In the genomic region with DNA sequence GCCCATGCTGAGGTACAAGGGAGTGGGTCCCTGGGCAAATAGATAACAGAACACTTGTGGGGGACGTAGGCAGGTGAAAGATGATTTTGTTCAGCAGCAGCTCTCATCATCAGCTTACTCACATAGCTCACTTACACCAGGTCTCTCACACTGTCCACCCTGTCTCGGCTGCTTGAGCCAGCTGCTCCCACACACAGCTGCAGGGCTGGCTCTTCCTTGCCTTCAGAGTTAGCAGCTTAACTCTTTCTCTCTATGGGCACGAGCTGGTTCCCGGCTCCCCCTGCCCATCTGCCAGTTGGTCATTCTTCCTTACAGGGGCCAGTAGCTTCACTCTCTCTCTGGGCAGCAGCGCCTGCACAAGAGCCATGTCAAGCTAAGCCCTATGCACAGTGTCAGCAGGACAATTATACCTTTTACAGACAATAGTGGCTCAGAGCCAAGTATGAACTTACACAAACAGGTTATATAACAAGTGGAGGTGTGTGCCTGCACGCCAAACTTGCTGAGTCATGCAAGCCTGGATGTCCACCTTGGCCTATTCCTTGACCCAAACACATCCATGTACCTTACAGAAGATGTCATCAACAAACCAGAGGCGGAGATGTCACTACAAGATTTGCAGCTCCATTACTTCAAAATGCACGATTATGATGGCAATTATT, we compare ENCODE assay signal across 2 cellular contexts.
A peak's percentile ranks its signal among the peaks of the same experiment; 100 is the strongest.
TF ChIP-seq lines count a peak whose summit lies in the region.

No MANE protein-coding gene starts in this region.

TF ChIP-seq in Ishikawa, 13 proteins besides CTCF, POLR2A, EP300 and RAD21:
- TF ChIP-seq, protein P1, sequence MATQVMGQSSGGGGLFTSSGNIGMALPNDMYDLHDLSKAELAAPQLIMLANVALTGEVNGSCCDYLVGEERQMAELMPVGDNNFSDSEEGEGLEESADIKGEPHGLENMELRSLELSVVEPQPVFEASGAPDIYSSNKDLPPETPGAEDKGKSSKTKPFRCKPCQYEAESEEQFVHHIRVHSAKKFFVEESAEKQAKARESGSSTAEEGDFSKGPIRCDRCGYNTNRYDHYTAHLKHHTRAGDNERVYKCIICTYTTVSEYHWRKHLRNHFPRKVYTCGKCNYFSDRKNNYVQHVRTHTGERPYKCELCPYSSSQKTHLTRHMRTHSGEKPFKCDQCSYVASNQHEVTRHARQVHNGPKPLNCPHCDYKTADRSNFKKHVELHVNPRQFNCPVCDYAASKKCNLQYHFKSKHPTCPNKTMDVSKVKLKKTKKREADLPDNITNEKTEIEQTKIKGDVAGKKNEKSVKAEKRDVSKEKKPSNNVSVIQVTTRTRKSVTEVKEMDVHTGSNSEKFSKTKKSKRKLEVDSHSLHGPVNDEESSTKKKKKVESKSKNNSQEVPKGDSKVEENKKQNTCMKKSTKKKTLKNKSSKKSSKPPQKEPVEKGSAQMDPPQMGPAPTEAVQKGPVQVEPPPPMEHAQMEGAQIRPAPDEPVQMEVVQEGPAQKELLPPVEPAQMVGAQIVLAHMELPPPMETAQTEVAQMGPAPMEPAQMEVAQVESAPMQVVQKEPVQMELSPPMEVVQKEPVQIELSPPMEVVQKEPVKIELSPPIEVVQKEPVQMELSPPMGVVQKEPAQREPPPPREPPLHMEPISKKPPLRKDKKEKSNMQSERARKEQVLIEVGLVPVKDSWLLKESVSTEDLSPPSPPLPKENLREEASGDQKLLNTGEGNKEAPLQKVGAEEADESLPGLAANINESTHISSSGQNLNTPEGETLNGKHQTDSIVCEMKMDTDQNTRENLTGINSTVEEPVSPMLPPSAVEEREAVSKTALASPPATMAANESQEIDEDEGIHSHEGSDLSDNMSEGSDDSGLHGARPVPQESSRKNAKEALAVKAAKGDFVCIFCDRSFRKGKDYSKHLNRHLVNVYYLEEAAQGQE (IDR thresholded peaks at IDR 0.05; ENCODE audit: low read depth), result no peak
- TF ChIP-seq NFIC (IDR thresholded peaks at IDR 0.05), result peak; percentile 58

TF ChIP-seq in K562, 482 proteins besides CTCF, POLR2A, EP300 and RAD21 (continued from another document and continues in another):
- no peak for TF ChIP-seq KLF16 (IDR thresholded peaks at IDR 0.05)
- no peak for TF ChIP-seq ZNF395 (CRISPR knock-in tag; IDR thresholded peaks at IDR 0.05)
- no peak for TF ChIP-seq NBN (IDR thresholded peaks at IDR 0.05; ENCODE audit: low read depth)
- no peak for TF ChIP-seq CHD1 (IDR thresholded peaks at IDR 0.05; ENCODE audit: low read length)
- TF ChIP-seq, protein P2, sequence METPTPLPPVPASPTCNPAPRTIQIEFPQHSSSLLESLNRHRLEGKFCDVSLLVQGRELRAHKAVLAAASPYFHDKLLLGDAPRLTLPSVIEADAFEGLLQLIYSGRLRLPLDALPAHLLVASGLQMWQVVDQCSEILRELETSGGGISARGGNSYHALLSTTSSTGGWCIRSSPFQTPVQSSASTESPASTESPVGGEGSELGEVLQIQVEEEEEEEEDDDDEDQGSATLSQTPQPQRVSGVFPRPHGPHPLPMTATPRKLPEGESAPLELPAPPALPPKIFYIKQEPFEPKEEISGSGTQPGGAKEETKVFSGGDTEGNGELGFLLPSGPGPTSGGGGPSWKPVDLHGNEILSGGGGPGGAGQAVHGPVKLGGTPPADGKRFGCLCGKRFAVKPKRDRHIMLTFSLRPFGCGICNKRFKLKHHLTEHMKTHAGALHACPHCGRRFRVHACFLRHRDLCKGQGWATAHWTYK (CRISPR knock-in tag; IDR thresholded peaks at IDR 0.05), result no peak
- peak; percentile 62 for TF ChIP-seq MAFK (IDR thresholded peaks at IDR 0.05; ENCODE audit: low read length)
- TF ChIP-seq, protein P3, sequence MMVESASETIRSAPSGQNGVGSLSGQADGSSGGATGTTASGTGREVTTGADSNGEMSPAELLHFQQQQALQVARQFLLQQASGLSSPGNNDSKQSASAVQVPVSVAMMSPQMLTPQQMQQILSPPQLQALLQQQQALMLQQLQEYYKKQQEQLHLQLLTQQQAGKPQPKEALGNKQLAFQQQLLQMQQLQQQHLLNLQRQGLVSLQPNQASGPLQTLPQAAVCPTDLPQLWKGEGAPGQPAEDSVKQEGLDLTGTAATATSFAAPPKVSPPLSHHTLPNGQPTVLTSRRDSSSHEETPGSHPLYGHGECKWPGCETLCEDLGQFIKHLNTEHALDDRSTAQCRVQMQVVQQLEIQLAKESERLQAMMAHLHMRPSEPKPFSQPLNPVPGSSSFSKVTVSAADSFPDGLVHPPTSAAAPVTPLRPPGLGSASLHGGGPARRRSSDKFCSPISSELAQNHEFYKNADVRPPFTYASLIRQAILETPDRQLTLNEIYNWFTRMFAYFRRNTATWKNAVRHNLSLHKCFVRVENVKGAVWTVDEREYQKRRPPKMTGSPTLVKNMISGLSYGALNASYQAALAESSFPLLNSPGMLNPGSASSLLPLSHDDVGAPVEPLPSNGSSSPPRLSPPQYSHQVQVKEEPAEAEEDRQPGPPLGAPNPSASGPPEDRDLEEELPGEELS (CRISPR knock-in tag; IDR thresholded peaks at IDR 0.05; ENCODE audit: borderline replicate concordance), result no peak
- no peak for TF ChIP-seq KDM1A (IDR thresholded peaks at IDR 0.05)
- TF ChIP-seq ZNF561 (CRISPR knock-in tag; conservative IDR thresholded peaks at IDR 0.05), result no peak
- no peak for TF ChIP-seq TAF1 (IDR thresholded peaks at IDR 0.05; ENCODE audit: control insufficient read depth, extremely low read depth, insufficient read depth, low read length, severe bottlenecking)
- no peak for TF ChIP-seq TEAD2 (tag; IDR thresholded peaks at IDR 0.05)
- TF ChIP-seq E2F3 (CRISPR knock-in tag; IDR thresholded peaks at IDR 0.05), result no peak
- no peak for TF ChIP-seq PHF21A (IDR thresholded peaks at IDR 0.05; ENCODE audit: borderline replicate concordance, low read depth)
- no peak for TF ChIP-seq ZBED1 (IDR thresholded peaks at IDR 0.05)
- TF ChIP-seq ETV5 (CRISPR knock-in tag; IDR thresholded peaks at IDR 0.05; ENCODE audit: low read depth), result no peak
- TF ChIP-seq ZNF253 (CRISPR knock-in tag; conservative IDR thresholded peaks at IDR 0.05), result no peak
- TF ChIP-seq SIN3A (IDR thresholded peaks at IDR 0.05; ENCODE audit: borderline replicate concordance in 2 of 2, control insufficient read depth in 1 of 2, low read depth in 2 of 2, low read length in 2 of 2), result no peak
- TF ChIP-seq NFE2L1 (tag; IDR thresholded peaks at IDR 0.05; ENCODE audit: borderline replicate concordance, low read depth), result peak; percentile 48; the same call in 1 of the 2 replicates
- no peak for TF ChIP-seq GMEB1 (CRISPR knock-in tag; IDR thresholded peaks at IDR 0.05)
- no peak for TF ChIP-seq HNRNPK (IDR thresholded peaks at IDR 0.05; ENCODE audit: low read depth, low read length, poor library complexity, severe bottlenecking)
- no peak for TF ChIP-seq ZNF79 (CRISPR knock-in tag; IDR thresholded peaks at IDR 0.05; ENCODE audit: low read depth)
- no peak for TF ChIP-seq PURB (CRISPR knock-in tag; IDR thresholded peaks at IDR 0.05; ENCODE audit: low read depth)
- TF ChIP-seq ZSCAN32 (CRISPR knock-in tag; IDR thresholded peaks at IDR 0.05), result no peak
- TF ChIP-seq, protein P4, sequence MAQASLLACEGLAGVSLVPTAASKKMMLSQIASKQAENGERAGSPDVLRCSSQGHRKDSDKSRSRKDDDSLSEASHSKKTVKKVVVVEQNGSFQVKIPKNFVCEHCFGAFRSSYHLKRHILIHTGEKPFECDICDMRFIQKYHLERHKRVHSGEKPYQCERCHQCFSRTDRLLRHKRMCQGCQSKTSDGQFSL (CRISPR knock-in tag; IDR thresholded peaks at IDR 0.05), result no peak
- TF ChIP-seq, protein P4 (tag; IDR thresholded peaks at IDR 0.05), result no peak
- no peak for TF ChIP-seq GTF2E2 (tag; IDR thresholded peaks at IDR 0.05)
- TF ChIP-seq COPS2 (conservative IDR thresholded peaks at IDR 0.05), result no peak
- TF ChIP-seq KAT2B (IDR thresholded peaks at IDR 0.05; ENCODE audit: low read depth, low read length), result no peak
- TF ChIP-seq NRF1 (conservative IDR thresholded peaks at IDR 0.05 in 1 of 2, IDR thresholded peaks at IDR 0.05 in 1 of 2), result no peak
- TF ChIP-seq CEBPG (CRISPR knock-in tag; IDR thresholded peaks at IDR 0.05), result no peak
- no peak for TF ChIP-seq CEBPG (tag; conservative IDR thresholded peaks at IDR 0.05 in 1 of 2, IDR thresholded peaks at IDR 0.05 in 1 of 2)
- TF ChIP-seq ATF3 (IDR thresholded peaks at IDR 0.05), result no peak
- no peak for TF ChIP-seq ATF3 (CRISPR knock-in tag; conservative IDR thresholded peaks at IDR 0.05)
- TF ChIP-seq CTBP1 (IDR thresholded peaks at IDR 0.05; ENCODE audit: borderline replicate concordance), result 0 out of 2 replicates have a peak, but pooled peaks have one; percentile 34
- peak; percentile 72 for TF ChIP-seq ZNF316 (IDR thresholded peaks at IDR 0.05)
- TF ChIP-seq CHCHD3 (CRISPR knock-in tag; IDR thresholded peaks at IDR 0.05), result no peak
- no peak for TF ChIP-seq ZNF707 (CRISPR knock-in tag; conservative IDR thresholded peaks at IDR 0.05)
- TF ChIP-seq TEAD1 (CRISPR knock-in tag; IDR thresholded peaks at IDR 0.05), result no peak
- TF ChIP-seq ATF7 (IDR thresholded peaks at IDR 0.05), result no peak
- TF ChIP-seq PML (IDR thresholded peaks at IDR 0.05; ENCODE audit: low read length), result no peak
- no peak for TF ChIP-seq RBM25 (IDR thresholded peaks at IDR 0.05; ENCODE audit: low read depth, low read length, severe bottlenecking)
- TF ChIP-seq NFIC (IDR thresholded peaks at IDR 0.05), result peak; percentile 66
- no peak for TF ChIP-seq ZNF347 (CRISPR knock-in tag; IDR thresholded peaks at IDR 0.05; ENCODE audit: low read depth)
- TF ChIP-seq MEF2A (IDR thresholded peaks at IDR 0.05; ENCODE audit: control insufficient read depth, low read depth, low read length), result no peak
- TF ChIP-seq U2AF1 (optimal IDR thresholded peaks at IDR 0.05; ENCODE audit: low read depth, low read length), result no peak
- TF ChIP-seq, protein P5, sequence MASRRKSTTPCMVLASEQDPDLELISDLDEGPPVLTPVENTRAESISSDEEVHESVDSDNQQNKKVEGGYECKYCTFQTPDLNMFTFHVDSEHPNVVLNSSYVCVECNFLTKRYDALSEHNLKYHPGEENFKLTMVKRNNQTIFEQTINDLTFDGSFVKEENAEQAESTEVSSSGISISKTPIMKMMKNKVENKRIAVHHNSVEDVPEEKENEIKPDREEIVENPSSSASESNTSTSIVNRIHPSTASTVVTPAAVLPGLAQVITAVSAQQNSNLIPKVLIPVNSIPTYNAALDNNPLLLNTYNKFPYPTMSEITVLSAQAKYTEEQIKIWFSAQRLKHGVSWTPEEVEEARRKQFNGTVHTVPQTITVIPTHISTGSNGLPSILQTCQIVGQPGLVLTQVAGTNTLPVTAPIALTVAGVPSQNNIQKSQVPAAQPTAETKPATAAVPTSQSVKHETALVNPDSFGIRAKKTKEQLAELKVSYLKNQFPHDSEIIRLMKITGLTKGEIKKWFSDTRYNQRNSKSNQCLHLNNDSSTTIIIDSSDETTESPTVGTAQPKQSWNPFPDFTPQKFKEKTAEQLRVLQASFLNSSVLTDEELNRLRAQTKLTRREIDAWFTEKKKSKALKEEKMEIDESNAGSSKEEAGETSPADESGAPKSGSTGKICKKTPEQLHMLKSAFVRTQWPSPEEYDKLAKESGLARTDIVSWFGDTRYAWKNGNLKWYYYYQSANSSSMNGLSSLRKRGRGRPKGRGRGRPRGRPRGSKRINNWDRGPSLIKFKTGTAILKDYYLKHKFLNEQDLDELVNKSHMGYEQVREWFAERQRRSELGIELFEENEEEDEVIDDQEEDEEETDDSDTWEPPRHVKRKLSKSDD (conservative IDR thresholded peaks at IDR 0.05; ENCODE audit: low read length), result no peak
- peak; percentile 77 for TF ChIP-seq C11orf30 (IDR thresholded peaks at IDR 0.05; ENCODE audit: low read depth)
- no peak for TF ChIP-seq ZC3H11A (IDR thresholded peaks at IDR 0.05; ENCODE audit: low read depth, low read length)
